Comparison of ENCODE assay signal across 24 cellular contexts in the genomic region with DNA sequence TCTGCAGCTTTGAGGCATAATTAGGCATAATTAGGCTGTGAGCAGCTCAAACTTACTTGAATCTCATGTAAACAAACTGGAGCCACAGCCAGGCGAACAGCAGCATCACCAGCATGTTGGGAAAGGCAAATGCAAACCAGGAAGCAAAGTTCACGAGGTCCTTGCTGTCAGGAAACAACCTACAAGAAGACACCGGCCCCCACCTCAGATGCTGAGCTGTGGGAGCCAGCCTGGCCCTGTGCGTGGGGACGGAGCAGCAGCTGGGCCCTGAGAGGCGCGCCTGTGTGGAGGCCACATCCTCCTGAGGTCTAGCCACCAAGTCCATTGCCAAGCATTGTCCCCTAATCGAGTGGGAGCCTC. TPM values are rescaled to one million over a fixed set of nuclear protein-coding genes. Genes with fewer than 3 reads are reported as not detected.
DNase-seq lines count a peak whose midpoint lies in the region; ATAC-seq, FAIRE-seq and TF ChIP-seq lines count a peak whose summit lies in the region.
"Had no signal": no experiment of that assay in that cellular context is flagged by ENCODE, and none has a peak within 500 bp of the region (broad histone marks: within the 10 kb centered on the region; RNA-seq: fewer than 3 reads in every experiment).

No MANE protein-coding gene starts in this region.

- H3K4me2 ChIP-seq in HepG2 (ENCODE audit: low read depth, low read length) (peak overlapping the region; percentile 70), trophoblast cell (ENCODE audit: low read length) (no peak overlapping the region)

- whole genome bisulfite sequencing in HepG2 (ENCODE audit: low lambda C conversion rate), result 15% methylated on average over 7 of the region's 8 CpGs
- no CpG with 5 or more reads among the region's 8 CpGs for WGBS in trophoblast cell (ENCODE audit: extremely low coverage, insufficient coverage, insufficient read length)
- WGBS in right cardiac atrium, result 77% methylated on average over 8 of the region's 8 CpGs

- no peak overlapping the region for H3K23ac ChIP-seq in trophoblast cell (ENCODE audit: low read length)

- no peaks in the 10 kb centered on the region for H3K27me3 ChIP-seq in Caco-2 (replicated peaks; ENCODE audit: control insufficient read depth, insufficient read depth, low read length)
- no peaks in the 10 kb centered on the region for H3K27me3 ChIP-seq in HepG2 (ENCODE audit: control insufficient read depth in 1 of 2, insufficient read depth in 2 of 2, low read length in 2 of 2)
- H3K27me3 ChIP-seq in trophoblast cell (ENCODE audit: insufficient read depth, low read length), result no peaks in the 10 kb centered on the region
- no peaks in the 10 kb centered on the region for H3K27me3 ChIP-seq in right cardiac atrium (ENCODE audit: control insufficient read depth, insufficient read depth)
- H3K27me3 ChIP-seq: BLaER1 had no signal

- in situ Hi-C loops in HepG2 (cut with HindIII; ENCODE audit: extremely low pct_ligation_motif_present, low pct_unique_long_range_greater_than_20kb), result no loop called here

- H3K4me3 ChIP-seq in Caco-2 (ENCODE audit: low read depth, low read length), result no peak overlapping the region
- H3K4me3 ChIP-seq in HepG2 (replicated peaks in 1 of 3; ENCODE audit: insufficient read depth in 1 of 3, low read depth in 2 of 3, low read length in 3 of 3), result peak overlapping the region in 1 of 3 experiments; percentile 41; a peak in 2 of 6 replicates
- no peak overlapping the region for H3K4me3 ChIP-seq in trophoblast cell (ENCODE audit: low read depth, low read length)
- no peak overlapping the region for H3K4me3 ChIP-seq in right cardiac atrium (ENCODE audit: low read length)
- H3K4me3 ChIP-seq: BLaER1 had no signal

- H4K12ac ChIP-seq in trophoblast cell (ENCODE audit: low read depth, low read length), result no peak overlapping the region

- CTCF ChIA-PET in Caco-2 (lab: Charles Lee), result interaction anchor here (1.6 kb wide), 1 partner anchor 34 kb away, joined by 6 read pairs; no protein-coding TSS in a partner anchor
- CTCF ChIA-PET in HepG2 (lab: Yijun Ruan, JAX; ENCODE audit: low intra/inter-chr PET ratio, low total read pairs), result interaction anchor here (2.0 to 2.9 kb wide), 2 partner anchors 12 to 35 kb away, joined by 11 to 14 read pairs; partner anchors contain the start of gene SLC13A5

- FAIRE-seq in HepG2 (lab: Jason Lieb, UNC), result no peak
- FAIRE-seq: A204.1, D721Med, GM18507 had no signal

- H3K9me3 ChIP-seq in Caco-2, result no peaks in the 10 kb centered on the region
- H3K9me3 ChIP-seq in HepG2 (ENCODE audit: low read length), result no peaks in the 10 kb centered on the region
- no peaks in the 10 kb centered on the region for H3K9me3 ChIP-seq in trophoblast cell (ENCODE audit: insufficient read depth, low read depth, low read length)
- no peaks in the 10 kb centered on the region for H3K9me3 ChIP-seq in right cardiac atrium (ENCODE audit: control insufficient read depth, low read length)
- H3K9me3 ChIP-seq: BLaER1 had no signal

- H3K4me1 Mint-ChIP-seq in Caco-2 (ENCODE audit: low read depth, unreplicated experiment), result peaks cover 11% of the 10 kb centered on the region
- H3K4me1 Mint-ChIP-seq: CD4-positive, CD25-positive, alpha-beta regulatory T cell had no signal

- H3K4me1 ChIP-seq in Caco-2, result peaks cover 20% of the 10 kb centered on the region
- H3K4me1 ChIP-seq in HepG2 (ENCODE audit: insufficient read depth, low read length), result peaks cover 79% of the 10 kb centered on the region
- peaks cover 13 to 14% of the 10 kb centered on the region in 2 experiments for H3K4me1 ChIP-seq in trophoblast cell (ENCODE audit: control insufficient read depth in 1 of 2, insufficient read depth in 2 of 2, low read length in 2 of 2)
- no peaks in the 10 kb centered on the region for H3K4me1 ChIP-seq in right cardiac atrium (ENCODE audit: control insufficient read depth, insufficient read depth, low read length)

- no peaks in the 10 kb centered on the region for H4K20me1 ChIP-seq in HepG2 (ENCODE audit: insufficient read depth, low read length)
- H4K20me1 ChIP-seq: BLaER1 had no signal

- POLR2A ChIA-PET in Caco-2 (lab: Charles Lee) (interaction anchor here (1.7 kb wide), 1 partner anchor 95 kb away, joined by 4 read pairs; no protein-coding TSS in a partner anchor), HepG2 (lab: Yijun Ruan, JAX) (interaction anchor here (1.3 to 11.0 kb wide), 18 partner anchors 7 to 414 kb away, joined by 3 to 419 read pairs (median 6); partner anchors contain the start of genes ASGR2, C17orf100, MED31 and RNASEK)

- TF ChIP-seq CTCF in Caco-2 (IDR thresholded peaks at IDR 0.05; ENCODE audit: insufficient read depth in 1 of 2, low read depth in 1 of 2, low read length in 1 of 2, severe bottlenecking in 1 of 2, unreplicated experiment in 1 of 2) (no peak), HepG2 (CRISPR knock-in tag; IDR thresholded peaks at IDR 0.05) (no peak)

- peak overlapping the region; percentile 97 for H3K27ac ChIP-seq in HepG2 (ENCODE audit: extremely low read length, insufficient read depth, low read length)
- H3K27ac ChIP-seq in trophoblast cell (ENCODE audit: low read depth, low read length), result no peak overlapping the region
- H3K27ac ChIP-seq in right cardiac atrium (ENCODE audit: low read length), result no peak overlapping the region
- H3K27ac ChIP-seq: BLaER1, HL-60 had no signal

- no peak overlapping the region for H2AK5ac ChIP-seq in trophoblast cell (ENCODE audit: low read length)

- ATAC-seq in HepG2, result peak; percentile 1; the same call in 2 of the 3 replicates
- ATAC-seq in GM18502 (IDR thresholded peaks at IDR 0.05; ENCODE audit: poor library complexity, unreplicated experiment), result no peak
- ATAC-seq in right cardiac atrium, result no peak
- ATAC-seq in HG03095 (IDR thresholded peaks at IDR 0.05; ENCODE audit: unreplicated experiment), result no peak

- peak overlapping the region; percentile 49 for H4K8ac ChIP-seq in trophoblast cell (ENCODE audit: low read depth, low read length)

- BruUV-seq in Caco-2 (replicated peaks; lab: Mats Ljungman, UMichigan), result no TSS peak
- BruUV-seq in HepG2 (replicated peaks; lab: Mats Ljungman, UMichigan), result TSS peak; percentile 81

- TF ChIP-seq EP300 in HepG2 (IDR thresholded peaks at IDR 0.05; ENCODE audit: low read depth in 2 of 2, low read length in 2 of 2), result 0 out of 4 replicates have a peak, but pooled peaks of 1 of the 2 experiments have one; percentile 19
- TF ChIP-seq EP300 in HepG2 (CRISPR knock-in tag; IDR thresholded peaks at IDR 0.05; ENCODE audit: borderline replicate concordance), result no peak

- no peaks in the 10 kb centered on the region for H3K79me2 ChIP-seq in HepG2 (ENCODE audit: insufficient read depth, low read length)
- no peaks in the 10 kb centered on the region for H3K79me2 ChIP-seq in trophoblast cell (ENCODE audit: control insufficient read depth, insufficient read depth, low read length, poor library complexity)

- H3K9ac ChIP-seq in HepG2 (ENCODE audit: insufficient read depth, low read depth, low read length), result peak overlapping the region; percentile 68
- H3K9ac ChIP-seq in trophoblast cell (ENCODE audit: low read length), result no peak overlapping the region
- H3K9ac ChIP-seq: BLaER1 had no signal

- intact Hi-C loops in Caco-2 (cut with micrococcal nuclease; ENCODE audit: unreplicated experiment), result no loop called here
- intact Hi-C loops in HepG2 (cut with micrococcal nuclease; ENCODE audit: unreplicated experiment), result loop anchor here (1.0 to 2.0 kb wide), 3 partner anchors 11 to 35 kb away; no protein-coding TSS in a partner anchor
- intact Hi-C loops in right cardiac atrium (cut with DNase I), result no loop called here

- H3K36me3 ChIP-seq in Caco-2 (ENCODE audit: control insufficient read depth, insufficient read depth, low read length), result no peaks in the 10 kb centered on the region
- H3K36me3 ChIP-seq in HepG2 (replicated peaks in 1 of 2; ENCODE audit: control insufficient read depth in 1 of 2, insufficient read depth in 2 of 2, low read length in 2 of 2), result peaks cover 28 to 39% of the 10 kb centered on the region in 2 experiments
- no peaks in the 10 kb centered on the region for H3K36me3 ChIP-seq in trophoblast cell (ENCODE audit: control insufficient read depth in 1 of 2, insufficient read depth in 2 of 2, low read length in 2 of 2)
- H3K36me3 ChIP-seq: BLaER1 had no signal

- H3K4ac ChIP-seq in trophoblast cell (ENCODE audit: low read depth, low read length), result no peak overlapping the region

- no peaks in the 10 kb centered on the region for H3K27me3 Mint-ChIP-seq in Caco-2 (ENCODE audit: insufficient read depth, unreplicated experiment)

- no peak overlapping the region for H2BK12ac ChIP-seq in trophoblast cell (ENCODE audit: low read length)

- H3K14ac ChIP-seq in trophoblast cell (ENCODE audit: low read length), result peak overlapping the region; percentile 53

- peaks cover 2% of the 10 kb centered on the region for H3K79me1 ChIP-seq in trophoblast cell (ENCODE audit: low read length)

- TF ChIP-seq POLR2A in HepG2 (IDR thresholded peaks at IDR 0.05; ENCODE audit: insufficient read depth in 1 of 2, low read depth in 2 of 2, low read length in 2 of 2), result peak in 1 of 2 experiments; percentile 23; a peak in 1 of 4 replicates

- no peak overlapping the region for H4K91ac ChIP-seq in trophoblast cell (ENCODE audit: low read depth, low read length)

- H3K36me3 Mint-ChIP-seq in Caco-2 (ENCODE audit: insufficient read depth, unreplicated experiment), result no peaks in the 10 kb centered on the region
- H3K36me3 Mint-ChIP-seq: CD4-positive, CD25-positive, alpha-beta regulatory T cell had no signal

- peak overlapping the region; percentile 11 for H2BK5ac ChIP-seq in trophoblast cell (ENCODE audit: low read depth, low read length, poor library complexity)

- H2AFZ ChIP-seq in HepG2 (ENCODE audit: low read length) (no peak overlapping the region), trophoblast cell (ENCODE audit: insufficient read depth, low read length, poor library complexity) (no peak overlapping the region)

- no peak overlapping the region for H3K4me3 Mint-ChIP-seq in Caco-2 (ENCODE audit: unreplicated experiment)
- H3K4me3 Mint-ChIP-seq: CD4-positive, CD25-positive, alpha-beta regulatory T cell had no signal

- no peaks in the 10 kb centered on the region for H3K9me3 Mint-ChIP-seq in Caco-2 (ENCODE audit: unreplicated experiment)
- H3K9me3 Mint-ChIP-seq: CD4-positive, CD25-positive, alpha-beta regulatory T cell had no signal

- H2BK120ac ChIP-seq in trophoblast cell (ENCODE audit: insufficient read depth, low read length, poor library complexity), result no peak overlapping the region

- DNase-seq in Caco-2 (no peak), NCI-H69 (lab: John Stamatoyannopoulos, UW) (peak; percentile 4), HepG2 (ENCODE audit: low spot score) (peak; percentile 59), trophoblast cell (no peak), right cardiac atrium (no peak)
- no peak for DNase-seq in stimulated activated CD8-positive, alpha-beta memory T cell treated with anti-CD3 and anti-CD28 coated beads, Interleukin-4, amount 100 ng/mL, for 48 hours
- DNase-seq: CD4-positive, CD25-positive, alpha-beta regulatory T cell; Kasumi-1; MV-4-11; NCI-H2029; NCI-H446 treated with DMSO at 0.1 percent for 48 hours; NCI-H526; SHP77 treated with DMSO at 0.1 percent for 48 hours had no signal

- TF ChIP-seq RAD21 in HepG2 (CRISPR knock-in tag; IDR thresholded peaks at IDR 0.05), result no peak

- peak overlapping the region; percentile 47 for H3K27ac Mint-ChIP-seq in Caco-2 (ENCODE audit: unreplicated experiment)

- H3K18ac ChIP-seq in trophoblast cell (ENCODE audit: low read length), result no peak overlapping the region

RNA-seq across cellular contexts. Expression of gene SLC13A5, which starts 12.2 kb away (rescaled TPM):
- 0.11 TPM in 1 of 2 replicates, not detected in the other for total RNA-seq in Caco-2 (2022)
- total RNA-seq in HepG2 (2016; rRNA removed; fragmentation: Illumina TruSeq; extraction: Trizol), result 24.4 and 42.8 TPM in 2 replicates
- total RNA-seq in HepG2 (2016; cell fraction: cytosol; rRNA removed; fragmentation: Illumina TruSeq; extraction: Trizol; ENCODE audit: low read depth), result 6.1 and 8.5 TPM in 2 replicates
- 24.1 and 44.5 TPM in 2 replicates for total RNA-seq in HepG2 (2016; cell fraction: insoluble cytoplasmic fraction; rRNA removed; fragmentation: Illumina TruSeq; extraction: Trizol)
- 21.2 and 24.0 TPM in 2 replicates for total RNA-seq in HepG2 (2016; cell fraction: membrane; rRNA removed; fragmentation: Illumina TruSeq; extraction: Trizol)
- 74.8 and 81.7 TPM in 2 replicates for total RNA-seq in HepG2 (2016; cell fraction: nucleus; rRNA removed; fragmentation: Illumina TruSeq; extraction: Trizol)
- polyA plus RNA-seq in HepG2 (2011; rRNA removed), result 310 and 460 TPM in 2 replicates
- 141 and 152 TPM in 2 replicates for polyA plus RNA-seq in HepG2 (2011; cell fraction: cytosol; rRNA removed)
- polyA plus RNA-seq in HepG2 (2011; cell fraction: nucleus; rRNA removed), result 496 and 544 TPM in 2 replicates
- 253 and 287 TPM in 2 replicates for polyA plus RNA-seq in HepG2 (2012)
- 11.4 and 13.1 TPM in 2 replicates for polyA plus RNA-seq in HepG2 (2016; cell fraction: cytosol; fragmentation: Illumina TruSeq; extraction: Trizol; ENCODE audit: low read depth)
- polyA plus RNA-seq in HepG2 (2016; cell fraction: insoluble cytoplasmic fraction; fragmentation: Illumina TruSeq; extraction: Trizol; ENCODE audit: low read depth), result 42.4 and 50.4 TPM in 2 replicates
- polyA plus RNA-seq in HepG2 (2016; cell fraction: membrane; fragmentation: Illumina TruSeq; extraction: Trizol; ENCODE audit: low read depth), result 28.2 and 31.8 TPM in 2 replicates
- polyA plus RNA-seq in HepG2 (2016; cell fraction: nucleus; fragmentation: Illumina TruSeq; extraction: Trizol; ENCODE audit: insufficient read depth, low read depth), result 169 and 186 TPM in 2 replicates
- polyA minus RNA-seq in HepG2 (2011; rRNA and poly(A)+ RNA removed; ENCODE audit: low replicate concordance), result 0.40 and 2,799 TPM in 2 replicates
- 352 and 410 TPM in 2 replicates for polyA minus RNA-seq in HepG2 (2011; cell fraction: cytosol; rRNA and poly(A)+ RNA removed)
- polyA minus RNA-seq in HepG2 (2011; cell fraction: nucleus; rRNA and poly(A)+ RNA removed), result 342 and 399 TPM in 2 replicates
- polyA plus RNA-seq in trophoblast cell (2013), result 3.4 TPM in 2 replicates
- not detected for total RNA-seq in right cardiac atrium
- polyA plus RNA-seq in right cardiac atrium, result not detected
- total RNA-seq: CD4-positive, CD25-positive, alpha-beta regulatory T cell; H4; MCF 10A; OCI-LY7 had no signal
- polyA plus RNA-seq: AG04450; CD4-positive, CD25-positive, alpha-beta regulatory T cell had no signal

RNA-seq across cellular contexts. Expression of gene C17orf100, which starts 49.4 kb away (rescaled TPM):
- 3.1 and 3.4 TPM in 2 replicates for total RNA-seq in Caco-2 (2022)
- total RNA-seq in HepG2 (2016; rRNA removed; fragmentation: Illumina TruSeq; extraction: Trizol), result 3.6 and 4.1 TPM in 2 replicates
- total RNA-seq in HepG2 (2016; cell fraction: cytosol; rRNA removed; fragmentation: Illumina TruSeq; extraction: Trizol; ENCODE audit: low read depth), result 2.2 and 2.4 TPM in 2 replicates
- total RNA-seq in HepG2 (2016; cell fraction: insoluble cytoplasmic fraction; rRNA removed; fragmentation: Illumina TruSeq; extraction: Trizol), result 3.2 and 4.7 TPM in 2 replicates
- total RNA-seq in HepG2 (2016; cell fraction: membrane; rRNA removed; fragmentation: Illumina TruSeq; extraction: Trizol), result 6.2 and 6.9 TPM in 2 replicates
- 3.8 and 4.0 TPM in 2 replicates for total RNA-seq in HepG2 (2016; cell fraction: nucleus; rRNA removed; fragmentation: Illumina TruSeq; extraction: Trizol)
- polyA plus RNA-seq in HepG2 (2011; rRNA removed), result 8.7 and 10.1 TPM in 2 replicates
- polyA plus RNA-seq in HepG2 (2011; cell fraction: cytosol; rRNA removed), result 10.2 and 10.7 TPM in 2 replicates
- polyA plus RNA-seq in HepG2 (2011; cell fraction: nucleus; rRNA removed), result 9.3 and 9.9 TPM in 2 replicates
- 12.3 and 32.8 TPM in 2 replicates for polyA plus RNA-seq in HepG2 (2012)
- polyA plus RNA-seq in HepG2 (2016; cell fraction: cytosol; fragmentation: Illumina TruSeq; extraction: Trizol; ENCODE audit: low read depth), result 7.2 and 9.4 TPM in 2 replicates
- 13.1 and 13.3 TPM in 2 replicates for polyA plus RNA-seq in HepG2 (2016; cell fraction: insoluble cytoplasmic fraction; fragmentation: Illumina TruSeq; extraction: Trizol; ENCODE audit: low read depth)
- polyA plus RNA-seq in HepG2 (2016; cell fraction: membrane; fragmentation: Illumina TruSeq; extraction: Trizol; ENCODE audit: low read depth), result 15.0 and 15.5 TPM in 2 replicates
- 9.5 and 9.7 TPM in 2 replicates for polyA plus RNA-seq in HepG2 (2016; cell fraction: nucleus; fragmentation: Illumina TruSeq; extraction: Trizol; ENCODE audit: insufficient read depth, low read depth)
- polyA minus RNA-seq in HepG2 (2011; rRNA and poly(A)+ RNA removed; ENCODE audit: low replicate concordance), result 1.0 and 10.4 TPM in 2 replicates
- 6.8 and 7.9 TPM in 2 replicates for polyA minus RNA-seq in HepG2 (2011; cell fraction: cytosol; rRNA and poly(A)+ RNA removed)
- 11.7 and 13.4 TPM in 2 replicates for polyA minus RNA-seq in HepG2 (2011; cell fraction: nucleus; rRNA and poly(A)+ RNA removed)
- polyA plus RNA-seq in trophoblast cell (2013), result 2.0 and 2.1 TPM in 2 replicates
- under 1 TPM; 0.47 to 0.91 (median 0.63) TPM for total RNA-seq in right cardiac atrium
- 1.0 TPM for polyA plus RNA-seq in right cardiac atrium

RNA-seq across cellular contexts. Expression of gene MED31, which starts 49.5 kb away (rescaled TPM):
- total RNA-seq in Caco-2 (2022), result 9.5 and 10.2 TPM in 2 replicates
- 20.9 and 25.0 TPM in 2 replicates for total RNA-seq in HepG2 (2016; rRNA removed; fragmentation: Illumina TruSeq; extraction: Trizol)
- total RNA-seq in HepG2 (2016; cell fraction: cytosol; rRNA removed; fragmentation: Illumina TruSeq; extraction: Trizol; ENCODE audit: low read depth), result 15.0 and 15.3 TPM in 2 replicates
- 21.7 and 30.3 TPM in 2 replicates for total RNA-seq in HepG2 (2016; cell fraction: insoluble cytoplasmic fraction; rRNA removed; fragmentation: Illumina TruSeq; extraction: Trizol)
- 13.3 and 13.7 TPM in 2 replicates for total RNA-seq in HepG2 (2016; cell fraction: membrane; rRNA removed; fragmentation: Illumina TruSeq; extraction: Trizol)
- 13.4 and 18.3 TPM in 2 replicates for total RNA-seq in HepG2 (2016; cell fraction: nucleus; rRNA removed; fragmentation: Illumina TruSeq; extraction: Trizol)
- polyA plus RNA-seq in HepG2 (2011; rRNA removed), result 14.2 and 19.0 TPM in 2 replicates
- 5.0 and 8.9 TPM in 2 replicates for polyA plus RNA-seq in HepG2 (2011; cell fraction: cytosol; rRNA removed)
- polyA plus RNA-seq in HepG2 (2011; cell fraction: nucleus; rRNA removed), result 4.0 and 7.0 TPM in 2 replicates
- polyA plus RNA-seq in HepG2 (2012), result 12.4 and 13.1 TPM in 2 replicates
- polyA plus RNA-seq in HepG2 (2016; cell fraction: cytosol; fragmentation: Illumina TruSeq; extraction: Trizol; ENCODE audit: low read depth), result 7.9 and 10.0 TPM in 2 replicates
- polyA plus RNA-seq in HepG2 (2016; cell fraction: insoluble cytoplasmic fraction; fragmentation: Illumina TruSeq; extraction: Trizol; ENCODE audit: low read depth), result 27.3 and 32.8 TPM in 2 replicates
- polyA plus RNA-seq in HepG2 (2016; cell fraction: membrane; fragmentation: Illumina TruSeq; extraction: Trizol; ENCODE audit: low read depth), result 9.6 and 13.7 TPM in 2 replicates
- 20.1 and 21.9 TPM in 2 replicates for polyA plus RNA-seq in HepG2 (2016; cell fraction: nucleus; fragmentation: Illumina TruSeq; extraction: Trizol; ENCODE audit: insufficient read depth, low read depth)
- polyA minus RNA-seq in HepG2 (2011; rRNA and poly(A)+ RNA removed; ENCODE audit: low replicate concordance), result 1.9 and 7.5 TPM in 2 replicates
- 2.8 and 3.5 TPM in 2 replicates for polyA minus RNA-seq in HepG2 (2011; cell fraction: cytosol; rRNA and poly(A)+ RNA removed)
- polyA minus RNA-seq in HepG2 (2011; cell fraction: nucleus; rRNA and poly(A)+ RNA removed), result 21.2 and 22.8 TPM in 2 replicates
- polyA plus RNA-seq in trophoblast cell (2013), result 54.0 and 59.8 TPM in 2 replicates
- total RNA-seq in right cardiac atrium, result 10 to 100 TPM; 14.0 to 20.4 (median 15.7) TPM
- 24.1 TPM for polyA plus RNA-seq in right cardiac atrium

RNA-seq across cellular contexts. Expression of gene XAF1, which starts 54.9 kb away (rescaled TPM):
- 0.25 TPM in 1 of 2 replicates, not detected in the other for total RNA-seq in Caco-2 (2022)
- total RNA-seq in HepG2 (2016; rRNA removed; fragmentation: Illumina TruSeq; extraction: Trizol), result 1.7 and 2.4 TPM in 2 replicates
- 0.81 and 0.97 TPM in 2 replicates for total RNA-seq in HepG2 (2016; cell fraction: cytosol; rRNA removed; fragmentation: Illumina TruSeq; extraction: Trizol; ENCODE audit: low read depth)
- 1.7 and 2.1 TPM in 2 replicates for total RNA-seq in HepG2 (2016; cell fraction: insoluble cytoplasmic fraction; rRNA removed; fragmentation: Illumina TruSeq; extraction: Trizol)
- 1.1 and 1.3 TPM in 2 replicates for total RNA-seq in HepG2 (2016; cell fraction: membrane; rRNA removed; fragmentation: Illumina TruSeq; extraction: Trizol)
- total RNA-seq in HepG2 (2016; cell fraction: nucleus; rRNA removed; fragmentation: Illumina TruSeq; extraction: Trizol), result 2.1 and 3.7 TPM in 2 replicates
- polyA plus RNA-seq in HepG2 (2011; rRNA removed), result 1.2 and 1.6 TPM in 2 replicates
- polyA plus RNA-seq in HepG2 (2011; cell fraction: cytosol; rRNA removed), result 0.74 and 2.0 TPM in 2 replicates
- polyA plus RNA-seq in HepG2 (2011; cell fraction: nucleus; rRNA removed), result 4.3 and 11.1 TPM in 2 replicates
- 3.1 and 3.3 TPM in 2 replicates for polyA plus RNA-seq in HepG2 (2012)
- polyA plus RNA-seq in HepG2 (2016; cell fraction: cytosol; fragmentation: Illumina TruSeq; extraction: Trizol; ENCODE audit: low read depth), result 0.15 and 0.25 TPM in 2 replicates
- 2.3 and 3.4 TPM in 2 replicates for polyA plus RNA-seq in HepG2 (2016; cell fraction: insoluble cytoplasmic fraction; fragmentation: Illumina TruSeq; extraction: Trizol; ENCODE audit: low read depth)
- polyA plus RNA-seq in HepG2 (2016; cell fraction: membrane; fragmentation: Illumina TruSeq; extraction: Trizol; ENCODE audit: low read depth), result 0.66 and 0.71 TPM in 2 replicates
- polyA plus RNA-seq in HepG2 (2016; cell fraction: nucleus; fragmentation: Illumina TruSeq; extraction: Trizol; ENCODE audit: insufficient read depth, low read depth), result 6.3 and 9.1 TPM in 2 replicates
- 2.2 TPM in 1 of 2 replicates, not detected in the other for polyA minus RNA-seq in HepG2 (2011; rRNA and poly(A)+ RNA removed; ENCODE audit: low replicate concordance)
- 0.79 and 2.2 TPM in 2 replicates for polyA minus RNA-seq in HepG2 (2011; cell fraction: cytosol; rRNA and poly(A)+ RNA removed)
- 6.2 and 14.3 TPM in 2 replicates for polyA minus RNA-seq in HepG2 (2011; cell fraction: nucleus; rRNA and poly(A)+ RNA removed)
- polyA plus RNA-seq in trophoblast cell (2013), result 0.35 and 0.53 TPM in 2 replicates
- total RNA-seq in right cardiac atrium, result 10 to 100 TPM; 22.5 to 43.9 (median 31.3) TPM
- 31.1 TPM for polyA plus RNA-seq in right cardiac atrium
- total RNA-seq: MCF 10A had no signal

Comparison
In these comparisons a context has a peak if more than half of its experiments do, and no peak if none do; other contexts are left out.
1. DNase-seq: peak in NCI-H69 (single experiment) and HepG2 (single experiment); none in Caco-2 (0 of 2), trophoblast cell (0 of 2), stimulated activated CD8-positive, alpha-beta memory T cell treated with anti-CD3 and anti-CD28 coated beads, Interleukin-4, amount 100 ng/mL, for 48 hours (single experiment) and right cardiac atrium (0 of 3).